ENCODE assay signal across 1 cellular context in genomic region chr20:19423097-19423891, GRCh38.
TF ChIP-seq lines count a peak whose summit lies in the region.

No MANE protein-coding gene starts in this region.

TF ChIP-seq in H1, 55 proteins besides CTCF, POLR2A, EP300 and RAD21:
- TF ChIP-seq USF2 (IDR thresholded peaks at IDR 0.05; ENCODE audit: low read length) (no peak), MAX (IDR thresholded peaks at IDR 0.05) (no peak), ATF2 (IDR thresholded peaks at IDR 0.05; ENCODE audit: low read length) (no peak), HDAC6 (IDR thresholded peaks at IDR 0.05; ENCODE audit: low read depth, low read length) (no peak), RNF2 (IDR thresholded peaks at IDR 0.05; ENCODE audit: borderline replicate concordance, low read depth, low read length, missing control alignments, poor library complexity, severe bottlenecking) (no peak), TBP (IDR thresholded peaks at IDR 0.05; ENCODE audit: low read depth, low read length) (no peak), RFX5 (IDR thresholded peaks at IDR 0.05; ENCODE audit: borderline replicate concordance, low read depth, low read length) (no peak), ASH2L (IDR thresholded peaks at IDR 0.05; ENCODE audit: low read length) (no peak), CTBP2 (IDR thresholded peaks at IDR 0.05; ENCODE audit: borderline replicate concordance, insufficient read depth, insufficient read length, low read length) (no peak)
